In the genomic region with DNA sequence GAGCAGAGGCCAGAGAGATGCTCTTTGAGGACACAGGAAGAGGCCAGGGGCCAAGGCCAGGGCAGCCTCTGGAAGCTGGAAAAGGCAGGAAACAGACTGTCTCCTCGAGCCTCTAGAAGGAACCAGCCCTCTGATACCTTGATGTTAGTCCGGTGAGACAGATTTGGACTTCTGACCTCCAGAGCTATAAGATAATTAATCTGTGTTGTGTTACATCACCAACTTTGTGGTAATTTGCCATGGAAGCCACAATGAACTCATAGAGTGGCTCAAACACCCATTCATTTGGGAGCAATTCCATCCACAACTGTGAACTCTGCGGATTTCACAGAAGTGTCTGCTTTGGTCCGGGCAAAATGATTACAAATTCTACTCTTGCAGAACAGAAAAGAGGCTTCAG, we compare ENCODE assay signal across 30 cellular contexts.
"Had no signal": no experiment of that assay in that cellular context is flagged by ENCODE, and none has a peak within 500 bp of the region (broad histone marks: within the 10 kb centered on the region; RNA-seq: fewer than 3 reads in every experiment).

No MANE protein-coding gene starts in this region.

- H3K4me3 ChIP-seq: MG63, PC-9 had no signal

- ATAC-seq: activated CD8-positive, alpha-beta T cell treated with anti-CD3 and anti-CD28 coated beads for 36 hours had no signal

- H3K27ac Mint-ChIP-seq: activated CD4-positive, alpha-beta T cell treated with anti-CD3 and anti-CD28 coated beads, Interleukin-2, amount 10 ng/mL, durations not matched to agents 24 days and 14 days; activated CD8-positive, alpha-beta T cell treated with anti-CD3 and anti-CD28 coated beads for 36 hours; activated naive CD4-positive, alpha-beta T cell treated with anti-CD3 and anti-CD28 coated beads, Interleukin-2, amount 50 U/mL, for 24 hours; activated naive CD8-positive, alpha-beta T cell treated with anti-CD3 and anti-CD28 coated beads, Interleukin-2, amount 10 ng/mL, durations not matched to agents 7 days and 5 days; activated T-helper 2 cell treated with anti-CD3 and anti-CD28 coated beads, Interferon-gamma antibody, Interleukin-2, Interleukin-4, amounts not matched to agents 10 μg/mL and 5 μg/mL and 100 μg/mL, durations not matched to agents 14 hours and 24 hours and 36 hours; brain had no signal

- H3K36me3 ChIP-seq: MG63, WERI-Rb-1 had no signal

- H3K27ac ChIP-seq: PC-9, WERI-Rb-1 had no signal

- H3K9me3 ChIP-seq: MG63 had no signal

- FAIRE-seq: RCC 7860 had no signal

- H3K4me1 Mint-ChIP-seq: activated naive CD4-positive, alpha-beta T cell treated with anti-CD3 and anti-CD28 coated beads, Interleukin-2, amount 50 U/mL, for 24 hours had no signal

- H3K27me3 ChIP-seq: MG63 had no signal

- H3K9me3 Mint-ChIP-seq: activated CD4-positive, alpha-beta T cell treated with anti-CD3 and anti-CD28 coated beads, Interleukin-2, amount 10 ng/mL, durations not matched to agents 24 days and 14 days; activated CD8-positive, alpha-beta T cell treated with anti-CD3 and anti-CD28 coated beads for 36 hours; activated naive CD4-positive, alpha-beta T cell treated with anti-CD3 and anti-CD28 coated beads, Interleukin-2, amount 50 U/mL, for 24 hours; activated naive CD8-positive, alpha-beta T cell treated with anti-CD3 and anti-CD28 coated beads, Interleukin-2, amount 10 ng/mL, durations not matched to agents 7 days and 5 days; activated T-helper 2 cell treated with anti-CD3 and anti-CD28 coated beads, Interferon-gamma antibody, Interleukin-2, Interleukin-4, amounts not matched to agents 10 μg/mL and 5 μg/mL and 100 μg/mL, durations not matched to agents 14 hours and 24 hours and 36 hours had no signal

- DNase-seq: activated CD4-positive, alpha-beta T cell treated with anti-CD3 and anti-CD28 coated beads for 1 hour; activated CD4-positive, alpha-beta T cell treated with anti-CD3 and anti-CD28 coated beads, Interleukin-2, amount 10 ng/mL, durations not matched to agents 24 days and 14 days; activated CD4-positive, alpha-beta T cell treated with anti-CD3 and anti-CD28 coated beads, Interleukin-2, amount 50 U/mL, for 4 hours; activated CD4-positive, CD25-positive, alpha-beta regulatory T cell; activated CD8-positive, alpha-beta T cell treated with anti-CD3 and anti-CD28 coated beads for 36 hours; activated gamma-delta T cell; activated naive CD4-positive, alpha-beta T cell treated with Interleukin-2 at 50 U/mL for 16 hours; activated naive CD8-positive, alpha-beta T cell treated with anti-CD3 and anti-CD28 coated beads, Interleukin-2, amount 10 ng/mL, durations not matched to agents 7 days and 5 days; activated T-cell treated with anti-CD3 and anti-CD28 coated beads, Interleukin-2, amount 50 U/mL, for 1 hour; central memory CD4-positive, alpha-beta T cell; Kasumi-1; KG1; MG63; NCI-H1092; NCI-H1436 treated with DMSO at 0.1 percent for 48 hours; NCI-H1694 treated with DMSO at 0.1 percent for 48 hours; NCI-H2029; NCI-H345; NCI-H524 treated with DMSO at 0.1 percent for 48 hours; NCI-H748 treated with DMSO at 0.1 percent for 48 hours; NK-92 treated with Interleukin-12 subunit alpha and Interleukin-12 subunit beta, amount 100 ng/mL, for 24 hours; PC-9; Right ventricle myocardium superior; SW 1271; T1000; WERI-Rb-1 had no signal

- H3K4me2 ChIP-seq: PC-9 had no signal

- H2AFZ ChIP-seq: PC-9 had no signal

- H3K36me3 Mint-ChIP-seq: activated naive CD4-positive, alpha-beta T cell treated with anti-CD3 and anti-CD28 coated beads, Interleukin-2, amount 50 U/mL, for 24 hours; activated naive CD8-positive, alpha-beta T cell treated with anti-CD3 and anti-CD28 coated beads, Interleukin-2, amount 10 ng/mL, durations not matched to agents 7 days and 5 days; brain had no signal

- H3K4me3 Mint-ChIP-seq: activated CD4-positive, alpha-beta T cell treated with anti-CD3 and anti-CD28 coated beads, Interleukin-2, amount 10 ng/mL, durations not matched to agents 24 days and 14 days; activated CD8-positive, alpha-beta T cell treated with anti-CD3 and anti-CD28 coated beads for 36 hours; activated naive CD4-positive, alpha-beta T cell treated with anti-CD3 and anti-CD28 coated beads, Interleukin-2, amount 50 U/mL, for 24 hours; activated naive CD8-positive, alpha-beta T cell treated with anti-CD3 and anti-CD28 coated beads, Interleukin-2, amount 10 ng/mL, durations not matched to agents 7 days and 5 days; brain had no signal
